ENCODE assay signal across 1 cellular context in the genomic region with DNA sequence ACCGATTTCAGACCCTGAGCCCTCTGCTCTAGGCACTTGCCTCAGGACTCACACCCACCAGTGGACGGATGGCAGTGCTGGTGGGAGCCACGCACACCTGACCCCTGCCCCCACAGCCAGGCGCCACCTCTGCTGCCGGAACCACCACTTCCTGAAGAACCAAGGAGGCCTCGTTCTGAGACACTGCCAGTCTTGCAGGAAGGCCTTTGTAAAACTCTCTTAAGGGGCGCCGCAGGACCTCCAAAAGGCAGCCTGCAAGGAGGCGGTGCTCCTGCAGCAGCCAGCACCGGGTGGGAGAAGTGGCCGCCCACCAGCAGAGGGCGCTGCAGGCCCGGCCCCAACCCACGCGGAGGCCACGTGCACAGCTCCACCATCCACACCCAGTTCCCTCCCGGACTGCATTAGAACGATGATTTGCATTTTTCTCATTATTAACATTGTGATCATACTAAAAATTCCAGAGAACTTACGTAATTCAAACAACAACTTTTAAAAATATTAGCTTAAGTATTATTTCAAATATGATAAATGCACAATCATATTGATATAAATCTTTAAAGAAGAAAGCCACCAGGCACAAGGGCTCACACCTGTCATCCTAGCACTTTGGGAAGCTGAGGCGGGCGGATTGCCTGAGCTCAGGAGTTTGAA.
TF ChIP-seq lines count a peak whose summit lies in the region.

No MANE protein-coding gene starts in this region.

TF ChIP-seq in K562, 482 proteins besides CTCF, POLR2A, EP300 and RAD21 (continued from another document and continues in another):
- TF ChIP-seq CREB1 (IDR thresholded peaks at IDR 0.05) (no peak; the same call in 1 of the 2 replicates), CREB1 (CRISPR knock-in tag; IDR thresholded peaks at IDR 0.05) (peak; percentile 53; the same call in 1 of the 2 replicates), GTF2B (IDR thresholded peaks at IDR 0.05; ENCODE audit: extremely low read depth, insufficient read length) (no peak), ZNF311 (CRISPR knock-in tag; IDR thresholded peaks at IDR 0.05) (no peak), CHAMP1 (IDR thresholded peaks at IDR 0.05) (peak; percentile 94), ETV6 (IDR thresholded peaks at IDR 0.05; ENCODE audit: borderline replicate concordance in 1 of 2, low read depth in 2 of 2, low read length in 1 of 2) (no peak), ETV6 (CRISPR knock-in tag; IDR thresholded peaks at IDR 0.05; ENCODE audit: borderline replicate concordance) (no peak; the same call in 1 of the 2 replicates), CBFA2T2 (conservative IDR thresholded peaks at IDR 0.05) (0 out of 2 replicates have a peak, but pooled peaks have one; percentile 8), NFE2 (IDR thresholded peaks at IDR 0.05; ENCODE audit: low read depth) (peak; percentile 89), ETS2 (tag; IDR thresholded peaks at IDR 0.05; ENCODE audit: borderline replicate concordance, poor library complexity, severe bottlenecking) (no peak), ZNF3 (CRISPR knock-in tag; IDR thresholded peaks at IDR 0.05) (no peak), EZH2 (IDR thresholded peaks at IDR 0.05; ENCODE audit: borderline replicate concordance, low read depth, low read length) (no peak), STAT5A (IDR thresholded peaks at IDR 0.05; ENCODE audit: borderline replicate concordance, low read length) (no peak; the same call in 1 of the 2 replicates), L3MBTL2 (IDR thresholded peaks at IDR 0.05) (peak; percentile 99), GATAD2B (IDR thresholded peaks at IDR 0.05; ENCODE audit: borderline replicate concordance) (peak; percentile 81; the same call in 1 of the 2 replicates), HDAC6 (IDR thresholded peaks at IDR 0.05; ENCODE audit: low read depth, low read length) (no peak), ZNF766 (CRISPR knock-in tag; conservative IDR thresholded peaks at IDR 0.05) (no peak), SMAD2 (IDR thresholded peaks at IDR 0.05; ENCODE audit: low read depth, low read length) (no peak), CBFB (CRISPR knock-in tag; IDR thresholded peaks at IDR 0.05) (no peak), MAX (CRISPR knock-in tag; IDR thresholded peaks at IDR 0.05) (peak; percentile 99), NR2C2 (CRISPR knock-in tag; IDR thresholded peaks at IDR 0.05) (peak; percentile 70; the same call in 1 of the 2 replicates), NR2C2 (tag; IDR thresholded peaks at IDR 0.05) (0 out of 2 replicates have a peak, but pooled peaks have one; percentile 20), MTA1 (IDR thresholded peaks at IDR 0.05; ENCODE audit: borderline replicate concordance) (no peak), POLR3G (IDR thresholded peaks at IDR 0.05; ENCODE audit: extremely low read depth, insufficient read length, insufficient replicate concordance) (no peak), JUN (IDR thresholded peaks at IDR 0.05; ENCODE audit: borderline replicate concordance, low read depth, low read length) (peak; percentile 66; the same call in 1 of the 2 replicates), JUN (CRISPR knock-in tag; IDR thresholded peaks at IDR 0.05; ENCODE audit: borderline replicate concordance) (peak; percentile 55; the same call in 1 of the 2 replicates), POLR3A (IDR thresholded peaks at IDR 0.05; ENCODE audit: borderline replicate concordance, extremely low read depth, insufficient read depth, insufficient read length) (no peak), MYC (IDR thresholded peaks at IDR 0.05; ENCODE audit: low read depth, low read length) (peak; percentile 99), MYC (CRISPR knock-in tag; IDR thresholded peaks at IDR 0.05; ENCODE audit: borderline replicate concordance, low read depth) (peak; percentile 77; the same call in 1 of the 2 replicates), RBFOX2 (IDR thresholded peaks at IDR 0.05; ENCODE audit: low read depth, low read length) (peak; percentile 67), TEAD4 (IDR thresholded peaks at IDR 0.05; ENCODE audit: low read length) (peak; percentile 66), TEAD4 (CRISPR knock-in tag; IDR thresholded peaks at IDR 0.05; ENCODE audit: borderline replicate concordance) (no peak), FOXM1 (IDR thresholded peaks at IDR 0.05; ENCODE audit: low read depth) (no peak), FOXM1 (CRISPR knock-in tag; IDR thresholded peaks at IDR 0.05; ENCODE audit: low read depth) (no peak), ZBTB11 (CRISPR knock-in tag; IDR thresholded peaks at IDR 0.05) (0 out of 6 replicates have a peak, but pooled peaks of 1 of the 3 experiments have one; percentile 39), FOXK1 (CRISPR knock-in tag; IDR thresholded peaks at IDR 0.05; ENCODE audit: borderline replicate concordance) (peak; percentile 87; the same call in 1 of the 2 replicates), ILF3 (IDR thresholded peaks at IDR 0.05; ENCODE audit: borderline replicate concordance) (no peak), ZNF699 (CRISPR knock-in tag; IDR thresholded peaks at IDR 0.05; ENCODE audit: insufficient replicate concordance) (no peak), HDAC8 (tag; IDR thresholded peaks at IDR 0.05) (no peak), MED1 (CRISPR knock-in tag; IDR thresholded peaks at IDR 0.05; ENCODE audit: borderline replicate concordance) (no peak), HMGN3 (IDR thresholded peaks at IDR 0.05; ENCODE audit: borderline replicate concordance, extremely low read depth, insufficient read length, low read depth, low read length) (peak; percentile 68), ZEB2 (IDR thresholded peaks at IDR 0.05) (no peak; the same call in 1 of the 2 replicates), ZC3H11A (IDR thresholded peaks at IDR 0.05; ENCODE audit: low read depth, low read length) (no peak), MLLT1 (IDR thresholded peaks at IDR 0.05) (no peak), EGR1 (conservative IDR thresholded peaks at IDR 0.05) (peak; percentile 61), ZFP1 (CRISPR knock-in tag; IDR thresholded peaks at IDR 0.05) (no peak), AFF4 (CRISPR knock-in tag; IDR thresholded peaks at IDR 0.05) (0 out of 2 replicates have a peak, but pooled peaks have one; percentile 52), FOSL1 (tag; conservative IDR thresholded peaks at IDR 0.05) (0 out of 2 replicates have a peak, but pooled peaks have one; percentile 25)
- TF ChIP-seq, protein P1, sequence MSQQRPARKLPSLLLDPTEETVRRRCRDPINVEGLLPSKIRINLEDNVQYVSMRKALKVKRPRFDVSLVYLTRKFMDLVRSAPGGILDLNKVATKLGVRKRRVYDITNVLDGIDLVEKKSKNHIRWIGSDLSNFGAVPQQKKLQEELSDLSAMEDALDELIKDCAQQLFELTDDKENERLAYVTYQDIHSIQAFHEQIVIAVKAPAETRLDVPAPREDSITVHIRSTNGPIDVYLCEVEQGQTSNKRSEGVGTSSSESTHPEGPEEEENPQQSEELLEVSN (IDR thresholded peaks at IDR 0.05; ENCODE audit: borderline replicate concordance in 1 of 2, extremely low read depth in 1 of 2, insufficient read depth in 1 of 2, insufficient read length in 1 of 2, low read depth in 1 of 2, low read length in 1 of 2, poor library complexity in 1 of 2, severe bottlenecking in 1 of 2): peak; percentile 99
- TF ChIP-seq, protein P2, sequence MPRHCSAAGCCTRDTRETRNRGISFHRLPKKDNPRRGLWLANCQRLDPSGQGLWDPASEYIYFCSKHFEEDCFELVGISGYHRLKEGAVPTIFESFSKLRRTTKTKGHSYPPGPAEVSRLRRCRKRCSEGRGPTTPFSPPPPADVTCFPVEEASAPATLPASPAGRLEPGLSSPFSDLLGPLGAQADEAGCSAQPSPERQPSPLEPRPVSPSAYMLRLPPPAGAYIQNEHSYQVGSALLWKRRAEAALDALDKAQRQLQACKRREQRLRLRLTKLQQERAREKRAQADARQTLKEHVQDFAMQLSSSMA (CRISPR knock-in tag; IDR thresholded peaks at IDR 0.05): 0 out of 2 replicates have a peak, but pooled peaks have one; percentile 54
